21 cellular contexts compared by ENCODE assay signal in the genomic region with DNA sequence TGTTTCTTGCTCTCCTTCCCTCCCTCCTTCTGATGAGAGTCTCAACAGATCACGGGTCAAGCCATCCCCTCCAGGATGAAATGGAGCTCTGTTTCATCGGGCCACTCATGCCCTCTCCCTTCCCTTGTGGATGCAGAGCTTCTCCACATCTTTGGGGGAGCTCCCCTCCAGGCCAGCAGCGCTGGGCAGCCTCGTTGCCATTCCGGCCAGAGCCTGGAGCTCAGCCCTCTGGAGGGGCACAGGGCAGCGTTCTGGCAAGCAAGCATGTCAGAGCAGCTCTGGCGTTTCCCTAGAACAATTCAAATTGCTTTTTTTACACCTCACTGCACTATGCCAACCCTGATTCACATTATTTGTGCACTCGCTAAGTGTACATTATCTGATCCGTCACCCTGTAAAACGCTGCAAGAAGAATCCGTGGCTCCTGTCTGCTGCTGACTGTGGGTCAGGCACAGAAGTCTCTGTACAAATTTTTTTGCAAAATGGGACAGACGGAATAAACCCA.
A peak's percentile ranks its signal among the peaks of the same experiment; 100 is the strongest.
DNase-seq lines count a peak whose midpoint lies in the region; FAIRE-seq and TF ChIP-seq lines count a peak whose summit lies in the region.
"Had no signal": no experiment of that assay in that cellular context is flagged by ENCODE, and none has a peak within 500 bp of the region (broad histone marks: within the 10 kb centered on the region; RNA-seq: fewer than 3 reads in every experiment).

No MANE protein-coding gene starts in this region.

- no peak for TF ChIP-seq RAD21 in H1 (IDR thresholded peaks at IDR 0.05 in 1 of 2, conservative IDR thresholded peaks at IDR 0.05 in 1 of 2; ENCODE audit: low read depth in 2 of 2, low read length in 2 of 2)

- H2BK15ac ChIP-seq in H1 (ENCODE audit: low read length) = no peak overlapping the region

- H2BK20ac ChIP-seq in H1 (ENCODE audit: low read length) = no peak overlapping the region

- no peaks in the 10 kb centered on the region for H3K9me3 Mint-ChIP-seq in nephron progenitor cell
- H3K9me3 Mint-ChIP-seq: CD14-positive monocyte, H9 had no signal

- H3K27me3 ChIP-seq in H1 (replicated peaks in 1 of 4; ENCODE audit: control insufficient read depth in 3 of 4, extremely low read depth in 1 of 4, insufficient read depth in 3 of 4, low read length in 3 of 4) = no peaks in the 10 kb centered on the region; a peak in 1 of 7 replicates
- H3K27me3 ChIP-seq: MG63 had no signal

- H4K20me1 ChIP-seq in H1 (replicated peaks in 1 of 2; ENCODE audit: control insufficient read depth in 1 of 2, insufficient read depth in 2 of 2, low read length in 2 of 2) = no peaks in the 10 kb centered on the region

- H3K27ac Mint-ChIP-seq in nephron progenitor cell = peak overlapping the region; percentile 39
- H3K27ac Mint-ChIP-seq: B cell, H9 had no signal

- H4K8ac ChIP-seq in H1 (ENCODE audit: extremely low read depth, insufficient read depth, low read length) = peak overlapping the region; percentile 83; the same call in 1 of the 2 replicates

- H4K91ac ChIP-seq in H1 (replicated peaks; ENCODE audit: insufficient read length, low read length) = no peak overlapping the region

- DNase-seq in NCI-H69 (lab: John Stamatoyannopoulos, UW) (peak; percentile 54), H1 (ENCODE audit: low read depth in 1 of 2, low spot score in 2 of 2) (no peak), nephron progenitor cell (no peak), retina (peak; percentile 78), activated gamma-delta T cell treated with Interleukin-2 at 50 U/mL for 16 hours (no peak), NCI-H187 treated with DMSO at 0.1 percent for 48 hours (lab: John Stamatoyannopoulos, UW) (no peak), NK-92 (lab: John Stamatoyannopoulos, UW; ENCODE audit: unreplicated experiment) (no peak)
- DNase-seq: DMS 273 treated with DMSO at 0.1 percent for 48 hours; DMS79 treated with DMSO at 0.1 percent for 48 hours; H9; MG63; NCI-H1694 treated with DMSO at 0.1 percent for 48 hours; NCI-H446; NK-92 treated with Interleukin-12 subunit alpha and Interleukin-12 subunit beta, amount 100 ng/mL, for 24 hours had no signal

- no peak overlapping the region for H3K27ac ChIP-seq in H1 (ENCODE audit: low read depth, low read length)
- H3K27ac ChIP-seq: A549, HL-60 had no signal

- H3K4me1 ChIP-seq in H1 (replicated peaks in 1 of 4; ENCODE audit: control insufficient read depth in 3 of 4, insufficient read depth in 4 of 4, low read length in 3 of 4) = peaks cover 0 to 9% (median 4%) of the 10 kb centered on the region in 4 experiments; a peak in 3 of 7 replicates
- H3K4me1 ChIP-seq: A549 had no signal

- no peaks in the 10 kb centered on the region for H3K36me3 Mint-ChIP-seq in nephron progenitor cell (ENCODE audit: low read depth)
- H3K36me3 Mint-ChIP-seq: CD14-positive monocyte had no signal

- no peaks in the 10 kb centered on the region for H3K9me3 ChIP-seq in H1 (ENCODE audit: insufficient read depth in 2 of 2, low read depth in 1 of 2, low read length in 1 of 2)
- H3K9me3 ChIP-seq: A549, MG63 had no signal

- CTCF ChIA-PET in H1 (lab: Charles Lee; ENCODE audit: partially characterized antibody) = interaction anchor here (0.7 to 3.2 kb wide), 8 partner anchors 8 to 117 kb away, joined by 3 to 10 read pairs (median 3); no protein-coding TSS in a partner anchor

- peak overlapping the region; percentile 33 for H3K4me3 Mint-ChIP-seq in nephron progenitor cell
- H3K4me3 Mint-ChIP-seq: B cell, H9 had no signal

- H2AFZ ChIP-seq in H1 (ENCODE audit: low read length) = no peak overlapping the region

- TF ChIP-seq CTCF in H1 (IDR thresholded peaks at IDR 0.05; ENCODE audit: control extremely low read depth in 1 of 3, insufficient read depth in 1 of 3, low read depth in 1 of 3, low read length in 3 of 3) (no peak), nephron progenitor cell (IDR thresholded peaks at IDR 0.05) (no peak)

- peaks cover 4% of the 10 kb centered on the region for H3K23me2 ChIP-seq in H1 (ENCODE audit: low read depth, low read length)

- no peaks in the 10 kb centered on the region for H3K79me1 ChIP-seq in H1 (ENCODE audit: low read depth, low read length)

- H2BK120ac ChIP-seq in H1 (replicated peaks; ENCODE audit: low read depth, low read length) = no peak overlapping the region

- no peak overlapping the region for H2AK5ac ChIP-seq in H1 (ENCODE audit: low read depth, low read length)

- no peak for FAIRE-seq in H1 (lab: Jason Lieb, UNC)
- FAIRE-seq: A549, GM12878, HepG2, K562 had no signal

- H3K4me2 ChIP-seq in H1 (ENCODE audit: insufficient read depth in 1 of 2, low read depth in 2 of 2, low read length in 2 of 2) = no peak overlapping the region
- H3K4me2 ChIP-seq: A549 had no signal

- WGBS in H1 (ENCODE audit: extremely low coverage in 1 of 2, insufficient coverage in 1 of 2, insufficient read length in 1 of 2, insufficient replicate concordance in 2 of 2, low coverage in 1 of 2, low lambda C conversion rate in 2 of 2, missing lambda C conversion rate in 1 of 2), 2 experiments = 93% methylated on average over 12 of the region's 12 CpGs; no CpG with 5 or more reads in 1 of the 2 experiments

- H4K5ac ChIP-seq in H1 (ENCODE audit: insufficient read length, low read depth, low read length) = no peak overlapping the region

- peaks cover 8% of the 10 kb centered on the region for H3K27me3 Mint-ChIP-seq in nephron progenitor cell (ENCODE audit: low read depth, poor library complexity)

- H3K36me3 ChIP-seq in H1 (ENCODE audit: control insufficient read depth in 2 of 4, insufficient read depth in 4 of 4, low read length in 3 of 4) = no peaks in the 10 kb centered on the region
- H3K36me3 ChIP-seq: MG63 had no signal

- no peak overlapping the region for H3K14ac ChIP-seq in H1 (ENCODE audit: insufficient read length)

- no peak overlapping the region for H3K4ac ChIP-seq in H1 (replicated peaks; ENCODE audit: insufficient read length, low read depth, low read length)

- POLR2A ChIA-PET in H1 (lab: Charles Lee; ENCODE audit: partially characterized antibody) = interaction anchor here (1.2 kb wide), 1 partner anchor 17 kb away, joined by 4 read pairs; no protein-coding TSS in a partner anchor

- no peak overlapping the region for H2BK5ac ChIP-seq in H1 (ENCODE audit: low read depth, low read length)

- H2BK12ac ChIP-seq in H1 (ENCODE audit: low read depth, low read length) = no peak overlapping the region

- TF ChIP-seq POLR2A in H1 (IDR thresholded peaks at IDR 0.05; ENCODE audit: control extremely low read depth in 1 of 2, low read depth in 2 of 2, low read length in 2 of 2) = no peak

- no peak for TF ChIP-seq EP300 in H1 (IDR thresholded peaks at IDR 0.05; ENCODE audit: borderline replicate concordance in 1 of 2, low read depth in 2 of 2, low read length in 2 of 2)

- H3K56ac ChIP-seq in H1 (replicated peaks; ENCODE audit: insufficient read length, low read depth, low read length) = no peak overlapping the region

- H3K18ac ChIP-seq in H1 (ENCODE audit: extremely low read depth, low read length) = no peak overlapping the region

- no peak overlapping the region for H3K4me3 ChIP-seq in H1 (ENCODE audit: extremely low read depth in 1 of 4, insufficient read depth in 2 of 4, low read depth in 3 of 4, low read length in 4 of 4)
- H3K4me3 ChIP-seq: A549, GM12878, K562, MG63 had no signal

- no peaks in the 10 kb centered on the region for H3K79me2 ChIP-seq in H1 (ENCODE audit: control insufficient read depth in 1 of 2, insufficient read depth in 2 of 2, low read length in 2 of 2)

- H3K23ac ChIP-seq in H1 (ENCODE audit: insufficient read length) = no peak overlapping the region

- peaks cover 88% of the 10 kb centered on the region for H3K4me1 Mint-ChIP-seq in nephron progenitor cell
- H3K4me1 Mint-ChIP-seq: B cell, CD14-positive monocyte had no signal

- no peak overlapping the region for H3K9ac ChIP-seq in H1 (replicated peaks in 1 of 4; ENCODE audit: extremely low read depth in 1 of 4, low read depth in 3 of 4, low read length in 3 of 4)

TF ChIP-seq in H1, 55 proteins besides CTCF, POLR2A, EP300 and RAD21 (continues in another document):
- no peak for TF ChIP-seq MAFK (IDR thresholded peaks at IDR 0.05; ENCODE audit: low read depth, low read length)
- no peak for TF ChIP-seq SIX5 (IDR thresholded peaks at IDR 0.05; ENCODE audit: low read depth, low read length)
- no peak for TF ChIP-seq BRCA1 (IDR thresholded peaks at IDR 0.05; ENCODE audit: low read depth, low read length)
- TF ChIP-seq TCF12 (IDR thresholded peaks at IDR 0.05; ENCODE audit: low read depth, low read length) = no peak
- TF ChIP-seq KDM4A (IDR thresholded peaks at IDR 0.05; ENCODE audit: low read depth, low read length, severe bottlenecking) = no peak
- TF ChIP-seq CBX5 (IDR thresholded peaks at IDR 0.05; ENCODE audit: low read depth, low read length) = no peak
- TF ChIP-seq CREB1 (IDR thresholded peaks at IDR 0.05) = no peak
- no peak for TF ChIP-seq SAP30 (IDR thresholded peaks at IDR 0.05; ENCODE audit: insufficient read depth, insufficient replicate concordance, low read length)
- no peak for TF ChIP-seq TBP (IDR thresholded peaks at IDR 0.05; ENCODE audit: low read depth, low read length)
- no peak for TF ChIP-seq HDAC2 (IDR thresholded peaks at IDR 0.05; ENCODE audit: borderline replicate concordance in 1 of 2, low read depth in 2 of 2, low read length in 2 of 2)
- TF ChIP-seq, protein P1, sequence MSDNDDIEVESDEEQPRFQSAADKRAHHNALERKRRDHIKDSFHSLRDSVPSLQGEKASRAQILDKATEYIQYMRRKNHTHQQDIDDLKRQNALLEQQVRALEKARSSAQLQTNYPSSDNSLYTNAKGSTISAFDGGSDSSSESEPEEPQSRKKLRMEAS (IDR thresholded peaks at IDR 0.05) = no peak
- TF ChIP-seq RXRA (IDR thresholded peaks at IDR 0.05; ENCODE audit: insufficient read depth, low read depth, low read length) = no peak
- TF ChIP-seq SP4 (IDR thresholded peaks at IDR 0.05; ENCODE audit: low read length) = no peak

Comparison
In these comparisons a context has a peak if more than half of its experiments do, and no peak if none do; other contexts are left out.
1. DNase-seq: peak in NCI-H69 (single experiment) and retina (single experiment); none in H1 (0 of 2), nephron progenitor cell (single experiment), activated gamma-delta T cell treated with Interleukin-2 at 50 U/mL for 16 hours (single experiment), NCI-H187 treated with DMSO at 0.1 percent for 48 hours (single experiment) and NK-92 (single experiment).